14 cellular contexts compared by ENCODE assay signal in the genomic region with DNA sequence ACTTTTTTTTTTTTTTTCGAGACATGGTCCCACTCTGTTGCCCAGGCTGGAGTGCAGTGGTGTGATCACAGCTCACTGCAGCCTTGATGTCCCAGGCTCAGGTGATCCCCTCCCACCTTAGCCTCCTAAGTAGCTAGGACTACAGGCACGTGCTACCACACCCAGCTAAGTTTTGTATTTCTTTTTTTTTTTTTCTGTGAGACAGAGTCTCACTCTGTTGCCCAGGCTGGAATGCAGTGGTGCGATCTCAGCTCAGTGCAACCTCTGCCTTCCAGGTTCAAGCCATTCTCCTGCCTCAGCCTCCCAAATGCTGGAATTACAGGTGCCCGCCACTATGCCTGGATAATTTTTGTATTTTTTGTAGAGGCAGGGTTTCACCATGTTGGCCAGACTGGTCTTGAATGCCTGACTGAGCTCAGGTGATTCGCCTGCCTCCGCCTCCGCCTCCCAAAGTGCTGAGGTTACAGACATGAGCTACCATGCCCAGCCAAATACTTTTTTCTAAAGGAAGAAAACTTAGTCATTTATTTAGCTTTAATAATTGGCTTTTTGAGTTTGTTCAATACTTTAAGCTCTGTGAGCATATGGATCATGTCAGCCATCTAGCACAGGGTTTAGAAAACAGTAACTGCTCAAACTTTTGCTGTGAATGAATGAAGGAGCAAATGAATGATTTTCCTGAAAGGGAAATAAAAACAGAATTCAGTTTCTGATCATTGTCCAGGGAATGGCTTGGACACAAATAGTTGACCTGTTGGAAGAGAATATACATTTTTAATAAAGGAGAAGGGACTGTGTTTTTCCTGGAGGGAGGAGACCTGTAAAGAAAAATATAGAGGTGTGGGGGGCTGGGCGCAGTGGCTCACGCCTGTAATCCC. TPM values are rescaled to one million over a fixed set of nuclear protein-coding genes. Genes with fewer than 3 reads are reported as not detected.
DNase-seq lines count a peak whose midpoint lies in the region; ATAC-seq and TF ChIP-seq lines count a peak whose summit lies in the region.
"Had no signal": no experiment of that assay in that cellular context is flagged by ENCODE, and none has a peak within 500 bp of the region (broad histone marks: within the 10 kb centered on the region; RNA-seq: fewer than 3 reads in every experiment).

No MANE protein-coding gene starts in this region.

- no peak overlapping the region for H3K27ac ChIP-seq in testis

- peaks cover 76% of the 10 kb centered on the region for H3K4me1 Mint-ChIP-seq in activated B cell treated with CpG ODN at 0.5 μM for 24 hours

- no peak overlapping the region for H3K4me3 Mint-ChIP-seq in activated B cell treated with CpG ODN at 0.5 μM for 24 hours

- WGBS in testis, 2 donors: 92 to 96% methylated on average over 9 of the region's 9 CpGs

- CTCF ChIA-PET in activated B cell treated with CpG ODN at 0.5 μM for 24 hours (lab: Charles Lee): interaction anchor here (0.7 to 1.1 kb wide), 2 partner anchors 45 to 57 kb away, joined by 3 read pairs; no protein-coding TSS in a partner anchor

- no peak for TF ChIP-seq POLR2A in testis (IDR thresholded peaks at IDR 0.05)

- no peak for DNase-seq in activated B cell treated with CpG ODN at 0.5 μM for 24 hours
- DNase-seq in HCEC 1CT: no peak
- DNase-seq in MV-4-11 (lab: John Stamatoyannopoulos, UW): no peak
- DNase-seq in testis: no peak
- no peak for DNase-seq in left cardiac atrium
- DNase-seq: amygdala; DND-41; foreskin fibroblast; NCI-H1105 treated with DMSO at 0.1 percent for 48 hours; NCI-H774; stimulated activated naive CD4-positive, alpha-beta T cell had no signal

- no peaks in the 10 kb centered on the region for H3K9me3 Mint-ChIP-seq in activated B cell treated with CpG ODN at 0.5 μM for 24 hours

- no peaks in the 10 kb centered on the region for H3K4me1 ChIP-seq in testis

- H3K27ac Mint-ChIP-seq in activated B cell treated with CpG ODN at 0.5 μM for 24 hours: peak overlapping the region; percentile 41

- ATAC-seq in GM18498 (IDR thresholded peaks at IDR 0.05; ENCODE audit: unreplicated experiment): peak; percentile 9
- ATAC-seq in GM21367 (IDR thresholded peaks at IDR 0.05; ENCODE audit: unreplicated experiment): peak; percentile 6
- ATAC-seq in HG03039 (IDR thresholded peaks at IDR 0.05; ENCODE audit: unreplicated experiment): peak; percentile 14
- no peak for ATAC-seq in activated B cell treated with CpG ODN at 0.5 μM for 24 hours (ENCODE audit: low read depth)
- no peak for ATAC-seq in left cardiac atrium

- no peaks in the 10 kb centered on the region for H3K27me3 ChIP-seq in testis

- peaks cover 2% of the 10 kb centered on the region for H3K36me3 Mint-ChIP-seq in activated B cell treated with CpG ODN at 0.5 μM for 24 hours (ENCODE audit: low read depth)

- intact Hi-C loops in activated B cell treated with CpG ODN at 0.5 μM for 24 hours (cut with micrococcal nuclease): loop anchor here (5.0 to 10.0 kb wide), 3 partner anchors 116 to 406 kb away; a partner anchor contains a TSS
- intact Hi-C loops in testis (cut with DNase I; ENCODE audit: low total_unique reads): no loop called here
- intact Hi-C loops in left cardiac atrium (cut with DNase I): no loop called here

- H3K4me3 ChIP-seq in testis: no peak overlapping the region

- no peaks in the 10 kb centered on the region for H3K36me3 ChIP-seq in testis (ENCODE audit: low read depth, missing control alignments)

- TF ChIP-seq CTCF in activated B cell treated with CpG ODN at 0.5 μM for 24 hours (IDR thresholded peaks at IDR 0.05) (no peak), testis (IDR thresholded peaks at IDR 0.05) (no peak)

- POLR2A ChIA-PET in activated B cell treated with CpG ODN at 0.5 μM for 24 hours (lab: Charles Lee): interaction anchor here (0.9 to 4.1 kb wide), 6 partner anchors 21 to 115 kb away, joined by 3 to 23 read pairs (median 5); a partner anchor contains a TSS

- no peaks in the 10 kb centered on the region for H3K27me3 Mint-ChIP-seq in activated B cell treated with CpG ODN at 0.5 μM for 24 hours

- no peaks in the 10 kb centered on the region for H3K9me3 ChIP-seq in testis

RNA-seq across cellular contexts. Expression of a gene that starts 26.0 kb away (rescaled TPM):
- 79.9 and 85.2 TPM in 2 replicates for total RNA-seq in activated B cell treated with CpG ODN at 0.5 μM for 24 hours
- 10 to 100 TPM; 68.7 to 82.2 TPM for total RNA-seq in testis
- 89.5 TPM for polyA plus RNA-seq in testis (ENCODE audit: insufficient read depth, low read depth, low replicate concordance)
- 10 to 100 TPM; 51.8 to 54.7 TPM for total RNA-seq in left cardiac atrium

Comparison
In these comparisons a context has a peak if more than half of its experiments do, and no peak if none do; other contexts are left out.
1. ATAC-seq: peak in GM18498 (single experiment), GM21367 (single experiment) and HG03039 (single experiment); none in activated B cell treated with CpG ODN at 0.5 μM for 24 hours (single experiment) and left cardiac atrium (0 of 2).